ENCODE assay signal across 9 cellular contexts in the genomic region with DNA sequence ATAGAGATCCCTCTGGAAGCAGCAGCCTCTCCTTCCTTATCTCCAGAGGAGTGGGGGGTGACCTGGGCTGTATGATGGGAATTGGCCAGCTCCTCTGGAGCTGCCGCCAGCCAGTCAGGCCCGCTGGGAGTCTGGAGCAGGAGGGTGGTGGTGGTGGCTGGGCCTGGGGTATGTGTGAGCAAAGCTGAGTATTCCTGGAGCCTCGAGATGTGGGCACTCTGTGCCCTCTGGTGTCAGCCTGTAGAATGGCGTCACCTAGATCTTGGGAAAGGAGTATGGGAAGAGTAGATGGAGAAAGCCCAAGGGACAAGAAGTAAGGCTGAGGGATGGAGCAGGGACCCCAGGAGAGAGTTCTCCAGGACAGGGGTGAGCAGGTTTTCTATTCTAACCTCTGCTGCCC. TPM values are rescaled to one million over a fixed set of nuclear protein-coding genes. Genes with fewer than 3 reads are reported as not detected.
A peak's percentile ranks its signal among the peaks of the same experiment; 100 is the strongest.
DNase-seq lines count a peak whose midpoint lies in the region; ATAC-seq and TF ChIP-seq lines count a peak whose summit lies in the region.
"Had no signal": no experiment of that assay in that cellular context is flagged by ENCODE, and none has a peak within 500 bp of the region (broad histone marks: within the 10 kb centered on the region; RNA-seq: fewer than 3 reads in every experiment).

No MANE protein-coding gene starts in this region.

- H3K4me3 ChIP-seq in OCI-LY1 (ENCODE audit: low read depth, low read length, poor library complexity, severe bottlenecking): no peak overlapping the region
- H3K4me3 ChIP-seq in foreskin fibroblast (ENCODE audit: low read depth in 1 of 2, low read length in 2 of 2): no peak overlapping the region
- no peak overlapping the region for H3K4me3 ChIP-seq in Peyer's patch

- DNase-seq in AG08395 (ENCODE audit: low spot score) (peak; percentile 60), foreskin fibroblast (peak; percentile 20 to 52), Peyer's patch (no peak)

- no peaks in the 10 kb centered on the region for H3K36me3 ChIP-seq in OCI-LY1 (ENCODE audit: insufficient read depth, low read length)
- H3K36me3 ChIP-seq in Peyer's patch: no peaks in the 10 kb centered on the region

- H3K9me2 ChIP-seq in OCI-LY1 (ENCODE audit: low read depth, low read length): no peaks in the 10 kb centered on the region

- no peak overlapping the region for H2AFZ ChIP-seq in OCI-LY1 (ENCODE audit: low read length)

- H3K27me3 ChIP-seq in OCI-LY1 (ENCODE audit: insufficient read depth, low read length): 0 out of 2 replicates have a peak, but pooled peaks cover 4% of the 10 kb centered on the region
- no peaks in the 10 kb centered on the region for H3K27me3 ChIP-seq in Peyer's patch

- no peaks in the 10 kb centered on the region for H4K20me1 ChIP-seq in OCI-LY1 (ENCODE audit: insufficient read depth, low read length)

- H3K9ac ChIP-seq in OCI-LY1 (ENCODE audit: low read length): no peak overlapping the region

- H3K27ac ChIP-seq in OCI-LY1 (ENCODE audit: low read depth, low read length, poor library complexity, severe bottlenecking): no peak overlapping the region
- H3K27ac ChIP-seq in Peyer's patch: no peak overlapping the region

- ATAC-seq in HG02642 (IDR thresholded peaks at IDR 0.05; ENCODE audit: poor library complexity, unreplicated experiment) (no peak), HG03565 (IDR thresholded peaks at IDR 0.05; ENCODE audit: unreplicated experiment) (no peak), HG03025 (IDR thresholded peaks at IDR 0.05; ENCODE audit: low FRiP score, unreplicated experiment) (no peak)

- TF ChIP-seq CTCF in GM12872 (IDR thresholded peaks at IDR 0.05; ENCODE audit: insufficient read depth, low read depth, low read length) (peak; percentile 46), OCI-LY1 (IDR thresholded peaks at IDR 0.05; ENCODE audit: low read length) (peak; percentile 28; the same call in 1 of the 2 replicates), foreskin fibroblast (IDR thresholded peaks at IDR 0.05; ENCODE audit: low read depth, low read length) (peak; percentile 50), Peyer's patch (IDR thresholded peaks at IDR 0.05) (peak in 3 of 6 experiments; percentile 47 to 51 (median 48))

- no peaks in the 10 kb centered on the region for H3K9me3 ChIP-seq in OCI-LY1 (ENCODE audit: low read length)
- H3K9me3 ChIP-seq in Peyer's patch: no peaks in the 10 kb centered on the region

- H3F3A ChIP-seq in OCI-LY1 (ENCODE audit: insufficient read depth, low read length): no peaks in the 10 kb centered on the region

- H3K4me2 ChIP-seq in OCI-LY1 (ENCODE audit: low read length): no peak overlapping the region

- H3K79me2 ChIP-seq in OCI-LY1 (ENCODE audit: insufficient read depth, low read length): no peaks in the 10 kb centered on the region

- H3K4me1 ChIP-seq in OCI-LY1 (ENCODE audit: insufficient read depth, low read length, severe bottlenecking) (no peaks in the 10 kb centered on the region), Peyer's patch (no peaks in the 10 kb centered on the region)

- no peak for TF ChIP-seq POLR2A in Peyer's patch (IDR thresholded peaks at IDR 0.05)

RNA-seq across cellular contexts. Expression of a gene that starts 16.0 kb away (rescaled TPM):
- total RNA-seq in Peyer's patch: 1 to 10 TPM; 2.1 to 6.8 (median 4.1) TPM

RNA-seq across cellular contexts. Expression of a gene that starts 49.5 kb away (rescaled TPM):
- under 1 TPM in 1 of 4 donors, not detected in 3; 0.80 TPM for total RNA-seq in Peyer's patch
- total RNA-seq: skeletal muscle tissue had no signal

Comparison
In these comparisons a context has a peak if more than half of its experiments do, and no peak if none do; other contexts are left out.
1. DNase-seq: peak in AG08395 (single experiment) and foreskin fibroblast (2 of 2); none in Peyer's patch (0 of 3).